Comparison of ENCODE assay signal across 8 cellular contexts in genomic region chr1:171740356-171740863, GRCh38. TPM values are rescaled to one million over a fixed set of nuclear protein-coding genes. Genes with fewer than 3 reads are reported as not detected.
DNase-seq lines count a peak whose midpoint lies in the region; ATAC-seq and TF ChIP-seq lines count a peak whose summit lies in the region.

No MANE protein-coding gene starts in this region.

- no peaks in the 10 kb centered on the region for H3K27me3 Mint-ChIP-seq in central memory CD8-positive, alpha-beta T cell
- no peaks in the 10 kb centered on the region for H3K27me3 Mint-ChIP-seq in nephron (ENCODE audit: low read depth)

- no peaks in the 10 kb centered on the region for H3K9me3 Mint-ChIP-seq in central memory CD8-positive, alpha-beta T cell
- no peaks in the 10 kb centered on the region for H3K9me3 Mint-ChIP-seq in nephron

- ATAC-seq in central memory CD8-positive, alpha-beta T cell (replicated peaks; ENCODE audit: extremely low read depth, poor library complexity, severe bottlenecking) = no peak
- ATAC-seq in GM19328 (IDR thresholded peaks at IDR 0.05; ENCODE audit: unreplicated experiment) = no peak

- peak overlapping the region; percentile 99 for H3K27ac Mint-ChIP-seq in central memory CD8-positive, alpha-beta T cell (ENCODE audit: low read depth)
- peak overlapping the region in 2 of 3 experiments; percentile 100 for H3K27ac Mint-ChIP-seq in nephron

- H3K4me2 ChIP-seq in BLaER1 treated with 17β-estradiol and CSF1 and Interleukin-3, amounts not matched to agents 10 nM and 100 nM = peak overlapping the region; percentile 71 to 97 (median 86)

- no peak for TF ChIP-seq POLR2A in vagina (IDR thresholded peaks at IDR 0.05)

- H3K36me3 ChIP-seq in BLaER1 treated with 17β-estradiol and CSF1 and Interleukin-3, amounts not matched to agents 10 nM and 100 nM = peaks cover 31 to 41% (median 36%) of the 10 kb centered on the region in 11 experiments
- peaks cover 0 to 26% of the 10 kb centered on the region in 2 donors for H3K36me3 ChIP-seq in vagina

- H3K36me3 Mint-ChIP-seq in central memory CD8-positive, alpha-beta T cell (ENCODE audit: insufficient read depth) = peaks cover 32% of the 10 kb centered on the region
- H3K36me3 Mint-ChIP-seq in nephron (ENCODE audit: low read depth) = peaks cover 15% of the 10 kb centered on the region

- peaks cover 53% of the 10 kb centered on the region for H3K4me1 Mint-ChIP-seq in central memory CD8-positive, alpha-beta T cell
- H3K4me1 Mint-ChIP-seq in nephron = peaks cover 28% of the 10 kb centered on the region

- no peaks in the 10 kb centered on the region for H3K9me3 ChIP-seq in BLaER1 treated with 17β-estradiol and CSF1 and Interleukin-3, amounts not matched to agents 10 nM and 100 nM (replicated peaks in 1 of 11)
- H3K9me3 ChIP-seq in vagina = no peaks in the 10 kb centered on the region

- H3K4me1 ChIP-seq in BLaER1 treated with 17β-estradiol and CSF1 and Interleukin-3, amounts not matched to agents 10 nM and 100 nM = peaks cover 30 to 57% (median 33%) of the 10 kb centered on the region in 10 experiments
- H3K4me1 ChIP-seq in vagina = peaks cover 24% of the 10 kb centered on the region

- H3K9ac ChIP-seq in BLaER1 treated with 17β-estradiol and CSF1 and Interleukin-3, amounts not matched to agents 10 nM and 100 nM = peak overlapping the region in 9 of 11 experiments; percentile 90 to 97 (median 93); a peak in 14 of 22 replicates

- H3K27ac ChIP-seq in BLaER1 treated with 17β-estradiol and CSF1 and Interleukin-3, amounts not matched to agents 10 nM and 100 nM = peak overlapping the region in 6 of 11 experiments; percentile 89 to 95 (median 92); a peak in 9 of 22 replicates
- no peak overlapping the region for H3K27ac ChIP-seq in vagina

- H3K4me3 ChIP-seq in BLaER1 treated with 17β-estradiol and CSF1 and Interleukin-3, amounts not matched to agents 10 nM and 100 nM = peak overlapping the region in 9 of 10 experiments; percentile 90 to 99 (median 94); a peak in 16 of 20 replicates
- H3K4me3 ChIP-seq in LNCaP clone FGC (ENCODE audit: low read depth, low read length) (peak overlapping the region; percentile 83; the same call in 1 of the 2 replicates), vagina (peak overlapping the region in 1 of 2 donors; percentile 71)

- no peaks in the 10 kb centered on the region for H4K20me1 ChIP-seq in BLaER1 treated with 17β-estradiol and CSF1 and Interleukin-3, amounts not matched to agents 10 nM and 100 nM

- no peaks in the 10 kb centered on the region for H3K27me3 ChIP-seq in BLaER1 treated with 17β-estradiol and CSF1 and Interleukin-3, amounts not matched to agents 10 nM and 100 nM
- H3K27me3 ChIP-seq in vagina = no peaks in the 10 kb centered on the region

- no peak for DNase-seq in LNCaP clone FGC (ENCODE audit: low read depth)
- no peak for DNase-seq in central memory CD8-positive, alpha-beta T cell (ENCODE audit: low spot score in 2 of 2)
- no peak for DNase-seq in retina
- no peak for DNase-seq in MV-4-11 (lab: John Stamatoyannopoulos, UW)
- DNase-seq in vagina (ENCODE audit: extremely low spot score in 2 of 2) = no peak

- TF ChIP-seq CTCF in LNCaP clone FGC (IDR thresholded peaks at IDR 0.05; ENCODE audit: control insufficient read depth, extremely low read depth, insufficient read depth) (no peak), nephron (IDR thresholded peaks at IDR 0.05; ENCODE audit: unreplicated experiment in 3 of 3) (no peak), vagina (IDR thresholded peaks at IDR 0.05) (no peak)

- intact Hi-C loops in vagina (cut with DNase I) = no loop called here

- peak overlapping the region; percentile 99 for H3K4me3 Mint-ChIP-seq in central memory CD8-positive, alpha-beta T cell
- peak overlapping the region; percentile 100 for H3K4me3 Mint-ChIP-seq in nephron

RNA-seq across cellular contexts. Expression of gene VAMP4, which starts 1.5 kb away (rescaled TPM):
- total RNA-seq in vagina = 8.1 TPM

RNA-seq across cellular contexts. Expression of gene METTL13, which starts 41.0 kb away (rescaled TPM):
- 15.5 TPM for total RNA-seq in vagina
